In genomic region chr17:80781851-80782277, GRCh38 we compare ENCODE assay signal across 10 cellular contexts.
DNase-seq lines count a peak whose midpoint lies in the region; ATAC-seq, FAIRE-seq and TF ChIP-seq lines count a peak whose summit lies in the region.
"Had no signal": no experiment of that assay in that cellular context is flagged by ENCODE, and none has a peak within 500 bp of the region (broad histone marks: within the 10 kb centered on the region; RNA-seq: fewer than 3 reads in every experiment).

No MANE protein-coding gene starts in this region.

- H3K79me1 ChIP-seq in H9 (ENCODE audit: insufficient read depth, low read depth, low read length, poor library complexity, severe bottlenecking) = no peaks in the 10 kb centered on the region

- no peak overlapping the region for H2AK5ac ChIP-seq in H9 (ENCODE audit: insufficient read length, low read length)

- H4K8ac ChIP-seq in H9 (replicated peaks; ENCODE audit: insufficient read length, low read depth, low read length) = no peak overlapping the region

- POLR2A ChIA-PET in CD8-positive, alpha-beta T cell (lab: Charles Lee) = interaction anchor here (0.8 to 2.4 kb wide), 6 partner anchors 7 to 51 kb away, joined by 3 to 17 read pairs (median 6); no protein-coding TSS in a partner anchor

- no peaks in the 10 kb centered on the region for H3K27me3 Mint-ChIP-seq in CD8-positive, alpha-beta T cell (ENCODE audit: low read depth)
- H3K27me3 Mint-ChIP-seq in H9 (ENCODE audit: low read depth) (no peaks in the 10 kb centered on the region; the same call in 1 of the 2 replicates), neural progenitor cell (ENCODE audit: insufficient read depth, low read depth) (no peaks in the 10 kb centered on the region)
- H3K27me3 Mint-ChIP-seq in activated naive CD8-positive, alpha-beta T cell treated with anti-CD3 and anti-CD28 coated beads, Interleukin-2, amount 50 U/mL, for 24 hours = no peaks in the 10 kb centered on the region

- H4K20me1 ChIP-seq in H9 (ENCODE audit: control insufficient read depth, insufficient read depth, insufficient read length) = no peaks in the 10 kb centered on the region
- peaks cover 17% of the 10 kb centered on the region for H4K20me1 ChIP-seq in neural progenitor cell (ENCODE audit: low read depth)

- H3K4me3 ChIP-seq in CD8-positive, alpha-beta T cell (ENCODE audit: low read depth, low read length) = no peak overlapping the region
- H3K4me3 ChIP-seq in neural progenitor cell = no peak overlapping the region
- H3K4me3 ChIP-seq: thyroid gland had no signal

- H2BK5ac ChIP-seq in H9 (ENCODE audit: insufficient read length, low read length) = no peak overlapping the region

- H3K27ac ChIP-seq in CD8-positive, alpha-beta T cell (ENCODE audit: low read depth, low read length) = no peak overlapping the region
- H3K27ac ChIP-seq in H9 (ENCODE audit: insufficient read length, low read depth, low read length) = no peak overlapping the region
- H3K27ac ChIP-seq in neural progenitor cell = no peak overlapping the region

- H3K23ac ChIP-seq in H9 (ENCODE audit: insufficient read length, low read depth, low read length) = no peak overlapping the region

- H3K4ac ChIP-seq in H9 (ENCODE audit: low read depth, low read length) = no peak overlapping the region

- H3K79me2 ChIP-seq in H9 (ENCODE audit: insufficient read depth, low read length) (no peaks in the 10 kb centered on the region), neural progenitor cell (ENCODE audit: low read depth) (no peaks in the 10 kb centered on the region)

- no peak overlapping the region for H2BK12ac ChIP-seq in H9 (ENCODE audit: insufficient read length, low read depth, low read length)

- H2BK120ac ChIP-seq in H9 (ENCODE audit: low read depth, low read length, poor library complexity, severe bottlenecking) = no peak overlapping the region

- no peak overlapping the region for H4K5ac ChIP-seq in H9 (ENCODE audit: insufficient read length, low read depth, low read length)

- H3K9ac ChIP-seq in H9 (ENCODE audit: extremely low read depth, insufficient read length, low read length) = no peak overlapping the region
- H3K9ac ChIP-seq in neural progenitor cell = no peak overlapping the region

- no peak overlapping the region for H3K4me3 Mint-ChIP-seq in CD8-positive, alpha-beta T cell
- H3K4me3 Mint-ChIP-seq in H9 = no peak overlapping the region
- peak overlapping the region; percentile 72 for H3K4me3 Mint-ChIP-seq in activated naive CD8-positive, alpha-beta T cell treated with anti-CD3 and anti-CD28 coated beads, Interleukin-2, amount 50 U/mL, for 24 hours
- H3K4me3 Mint-ChIP-seq in neural progenitor cell = no peak overlapping the region

- no peak for ATAC-seq in CD8-positive, alpha-beta T cell
- no peak for ATAC-seq in activated naive CD8-positive, alpha-beta T cell treated with anti-CD3 and anti-CD28 coated beads, Interleukin-2, amount 50 U/mL, for 24 hours
- ATAC-seq in HG03439 (IDR thresholded peaks at IDR 0.05; ENCODE audit: unreplicated experiment) = no peak

- H2BK20ac ChIP-seq in H9 (ENCODE audit: low read depth, low read length, poor library complexity, severe bottlenecking) = no peak overlapping the region

- WGBS in H9 (ENCODE audit: extremely low coverage, insufficient read length, low lambda C conversion rate) = no CpG with 5 or more reads among the region's 13 CpGs

- no peak overlapping the region for H3T11ph ChIP-seq in H9 (ENCODE audit: low read length)

- CTCF ChIA-PET in CD8-positive, alpha-beta T cell (lab: Charles Lee) = interaction anchor here (1.1 to 2.7 kb wide), 9 partner anchors 10 to 206 kb away, joined by 3 to 15 read pairs (median 6); no protein-coding TSS in a partner anchor

- H3K36me3 ChIP-seq in CD8-positive, alpha-beta T cell (ENCODE audit: insufficient read depth, low read length) = no peaks in the 10 kb centered on the region
- no peaks in the 10 kb centered on the region for H3K36me3 ChIP-seq in neural progenitor cell
- H3K36me3 ChIP-seq: thyroid gland had no signal

- H2AFZ ChIP-seq in H9 (ENCODE audit: low read length) (no peak overlapping the region), neural progenitor cell (replicated peaks) (no peak overlapping the region)

- DNase-seq in CD8-positive, alpha-beta T cell = no peak
- peak; percentile 31 for DNase-seq in H9
- DNase-seq in activated naive CD8-positive, alpha-beta T cell treated with anti-CD3 and anti-CD28 coated beads, Interleukin-2, amount 50 U/mL, for 24 hours = no peak
- DNase-seq in neural progenitor cell (ENCODE audit: low spot score) = no peak
- no peak for DNase-seq in ureter (ENCODE audit: low spot score)
- DNase-seq in NCI-H2171 (lab: John Stamatoyannopoulos, UW) = no peak
- no peak for DNase-seq in GM19239 (ENCODE audit: insufficient read length, low spot score)
- DNase-seq: small intestine, thyroid gland had no signal

- H3K56ac ChIP-seq in H9 (ENCODE audit: insufficient read length, low read depth, low read length) = no peak overlapping the region

- H3K4me1 ChIP-seq in CD8-positive, alpha-beta T cell (ENCODE audit: insufficient read depth, low read length) = peaks cover 63% of the 10 kb centered on the region
- peaks cover 2% of the 10 kb centered on the region; the same call in 1 of the 2 replicates for H3K4me1 ChIP-seq in H9 (ENCODE audit: insufficient read depth, low read length)
- H3K4me1 ChIP-seq in neural progenitor cell = peaks cover 54% of the 10 kb centered on the region

- H3K36me3 Mint-ChIP-seq in CD8-positive, alpha-beta T cell = peaks cover 24% of the 10 kb centered on the region
- H3K36me3 Mint-ChIP-seq in H9 (ENCODE audit: insufficient read depth in 1 of 3, low read depth in 3 of 3) = peaks cover 2 to 6% (median 2%) of the 10 kb centered on the region in 3 experiments; a peak in 6 of 7 replicates
- H3K36me3 Mint-ChIP-seq in activated naive CD8-positive, alpha-beta T cell treated with anti-CD3 and anti-CD28 coated beads, Interleukin-2, amount 50 U/mL, for 24 hours (ENCODE audit: low read depth) = peaks cover 40% of the 10 kb centered on the region
- peaks cover 10% of the 10 kb centered on the region for H3K36me3 Mint-ChIP-seq in neural progenitor cell

- H3K4me2 ChIP-seq in H9 (ENCODE audit: insufficient read depth, insufficient read length, low read length) (no peak overlapping the region), neural progenitor cell (no peak overlapping the region)

- no peak overlapping the region for H4K91ac ChIP-seq in H9 (ENCODE audit: insufficient read length, low read depth, low read length)

- H3K14ac ChIP-seq in H9 (ENCODE audit: insufficient read depth, low read length) = no peak overlapping the region

- no peak for TF ChIP-seq CTCF in CD8-positive, alpha-beta T cell (IDR thresholded peaks at IDR 0.05)
- TF ChIP-seq CTCF in H9 (conservative IDR thresholded peaks at IDR 0.05) (no peak), neural progenitor cell (IDR thresholded peaks at IDR 0.05) (no peak)

- H2BK15ac ChIP-seq in H9 (ENCODE audit: low read depth, low read length) = no peak overlapping the region

- FAIRE-seq in GM19239 (lab: Jason Lieb, UNC) = no peak
- FAIRE-seq: small intestine had no signal

- intact Hi-C loops in CD8-positive, alpha-beta T cell (cut with DNase I, micrococcal nuclease) = loop anchor here in 1 of 2 experiments (2.0 kb wide), 1 partner anchor 117 kb away; no protein-coding TSS in a partner anchor

- peaks cover 74% of the 10 kb centered on the region for H3K4me1 Mint-ChIP-seq in CD8-positive, alpha-beta T cell (ENCODE audit: low read depth)
- H3K4me1 Mint-ChIP-seq in H9 (peaks cover 38 to 52% of the 10 kb centered on the region in 2 experiments), neural progenitor cell (peaks cover 45% of the 10 kb centered on the region)
- H3K4me1 Mint-ChIP-seq in activated naive CD8-positive, alpha-beta T cell treated with anti-CD3 and anti-CD28 coated beads, Interleukin-2, amount 50 U/mL, for 24 hours = peaks cover 94% of the 10 kb centered on the region

- no peak overlapping the region for H3K18ac ChIP-seq in H9 (ENCODE audit: insufficient read length, low read depth, low read length)

- no peaks in the 10 kb centered on the region for H3K27me3 ChIP-seq in CD8-positive, alpha-beta T cell (ENCODE audit: insufficient read depth, low read length)
- no peaks in the 10 kb centered on the region for H3K27me3 ChIP-seq in H9 (ENCODE audit: insufficient read depth, low read length)
- no peaks in the 10 kb centered on the region for H3K27me3 ChIP-seq in neural progenitor cell
- H3K27me3 ChIP-seq: thyroid gland had no signal

- no peaks in the 10 kb centered on the region for H3F3A ChIP-seq in neural progenitor cell (ENCODE audit: low read depth)

- peak overlapping the region; percentile 91 for H3K27ac Mint-ChIP-seq in CD8-positive, alpha-beta T cell
- peak overlapping the region in 1 of 3 experiments; percentile 86; a peak in 2 of 7 replicates for H3K27ac Mint-ChIP-seq in H9
- peak overlapping the region; percentile 92 for H3K27ac Mint-ChIP-seq in activated naive CD8-positive, alpha-beta T cell treated with anti-CD3 and anti-CD28 coated beads, Interleukin-2, amount 50 U/mL, for 24 hours
- peak overlapping the region; percentile 25 for H3K27ac Mint-ChIP-seq in neural progenitor cell

- H3K23me2 ChIP-seq in H9 (ENCODE audit: insufficient read length, low read depth, low read length, poor library complexity, severe bottlenecking) = no peaks in the 10 kb centered on the region

- no peaks in the 10 kb centered on the region for H3K9me3 ChIP-seq in CD8-positive, alpha-beta T cell (ENCODE audit: low read length)
- H3K9me3 ChIP-seq in H9 (ENCODE audit: control insufficient read depth, low read depth, low read length) (no peaks in the 10 kb centered on the region), neural progenitor cell (ENCODE audit: low read depth) (no peaks in the 10 kb centered on the region)
- H3K9me3 ChIP-seq: thyroid gland had no signal

- no peaks in the 10 kb centered on the region for H3K9me3 Mint-ChIP-seq in CD8-positive, alpha-beta T cell
- H3K9me3 Mint-ChIP-seq in H9 (no peaks in the 10 kb centered on the region), neural progenitor cell (no peaks in the 10 kb centered on the region)
- H3K9me3 Mint-ChIP-seq in activated naive CD8-positive, alpha-beta T cell treated with anti-CD3 and anti-CD28 coated beads, Interleukin-2, amount 50 U/mL, for 24 hours = no peaks in the 10 kb centered on the region
